8 cellular contexts compared by ENCODE assay signal in the genomic region with DNA sequence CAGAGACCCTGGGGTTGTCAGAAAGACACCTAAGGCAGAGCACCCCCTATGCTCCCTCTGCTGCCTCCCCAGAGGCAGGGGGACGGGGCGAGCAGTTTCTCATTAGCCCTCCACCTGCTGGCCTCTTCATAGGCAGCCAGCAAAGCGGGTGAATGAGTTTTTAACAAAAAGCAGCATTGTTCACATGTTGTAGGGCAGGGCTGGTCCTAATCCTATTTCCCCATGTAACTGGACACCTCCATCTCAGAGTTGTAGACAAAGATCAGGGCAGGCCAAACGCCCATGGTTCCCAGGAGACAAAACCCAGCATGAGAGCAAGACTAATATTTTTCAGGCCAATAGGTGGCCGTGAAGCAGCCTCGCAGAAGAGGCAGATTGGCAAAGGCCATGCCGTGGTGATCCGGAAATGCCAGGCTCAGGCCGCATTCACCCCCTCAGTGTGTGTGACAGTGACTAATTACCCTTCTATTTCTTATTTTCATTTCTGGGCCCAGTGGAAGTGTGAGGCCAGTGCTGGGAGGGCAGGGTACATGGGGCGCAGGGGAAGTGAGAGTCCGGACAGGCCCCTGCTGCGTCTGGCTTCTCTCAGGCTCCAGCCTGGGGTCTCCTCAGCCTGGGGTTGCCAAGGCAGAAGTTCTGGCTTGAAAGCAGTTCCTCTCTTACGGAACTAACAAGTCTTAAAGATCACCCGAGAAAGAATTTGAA.
A peak's percentile ranks its signal among the peaks of the same experiment; 100 is the strongest.
DNase-seq lines count a peak whose midpoint lies in the region; ATAC-seq, FAIRE-seq and TF ChIP-seq lines count a peak whose summit lies in the region.

No MANE protein-coding gene starts in this region.

- no peaks in the 10 kb centered on the region for H3K79me1 ChIP-seq in H1 (ENCODE audit: low read depth, low read length)

- no peak overlapping the region for H2BK20ac ChIP-seq in H1 (ENCODE audit: low read length)

- no peak overlapping the region for H2BK5ac ChIP-seq in H1 (ENCODE audit: low read depth, low read length)

- H3F3A ChIP-seq in OCI-LY1 (ENCODE audit: insufficient read depth, low read length), result no peaks in the 10 kb centered on the region

- H2AFZ ChIP-seq in OCI-LY1 (ENCODE audit: low read length), result no peak overlapping the region
- no peak overlapping the region for H2AFZ ChIP-seq in H1 (ENCODE audit: low read length)

- DNase-seq in AG08396 (ENCODE audit: low spot score) (peak; percentile 75), H1 (ENCODE audit: low read depth in 1 of 2, low spot score in 2 of 2) (no peak), vagina (ENCODE audit: extremely low spot score in 2 of 2) (no peak), cerebellar nuclear complex (lab: John Stamatoyannopoulos, UW) (no peak)

- H3K27ac ChIP-seq in OCI-LY1 (ENCODE audit: low read depth, low read length, poor library complexity, severe bottlenecking), result no peak overlapping the region
- H3K27ac ChIP-seq in H1 (ENCODE audit: low read depth, low read length), result no peak overlapping the region
- peak overlapping the region; percentile 83 for H3K27ac ChIP-seq in mesodermal cell (ENCODE audit: low read depth, low read length, severe bottlenecking)
- H3K27ac ChIP-seq in vagina, result peak overlapping the region; percentile 83

- no peak overlapping the region for H3K4ac ChIP-seq in H1 (replicated peaks; ENCODE audit: insufficient read length, low read depth, low read length)

- no peak for TF ChIP-seq POLR2A in H1 (IDR thresholded peaks at IDR 0.05; ENCODE audit: control extremely low read depth in 1 of 2, low read depth in 2 of 2, low read length in 2 of 2)
- no peak for TF ChIP-seq POLR2A in vagina (IDR thresholded peaks at IDR 0.05)

- H3K27me3 ChIP-seq in OCI-LY1 (ENCODE audit: insufficient read depth, low read length) (no peaks in the 10 kb centered on the region; the same call in 1 of the 2 replicates), H1 (replicated peaks in 1 of 4; ENCODE audit: control insufficient read depth in 3 of 4, extremely low read depth in 1 of 4, insufficient read depth in 3 of 4, low read length in 3 of 4) (no peaks in the 10 kb centered on the region), vagina (no peaks in the 10 kb centered on the region)

- H4K8ac ChIP-seq in H1 (ENCODE audit: extremely low read depth, insufficient read depth, low read length), result no peak overlapping the region; the same call in 1 of the 2 replicates

- H3K14ac ChIP-seq in H1 (ENCODE audit: insufficient read length), result no peak overlapping the region

- peak overlapping the region; percentile 42; the same call in 1 of the 2 replicates for H3K18ac ChIP-seq in H1 (ENCODE audit: extremely low read depth, low read length)

- H3K36me3 ChIP-seq in OCI-LY1 (ENCODE audit: insufficient read depth, low read length), result no peaks in the 10 kb centered on the region
- H3K36me3 ChIP-seq in H1 (ENCODE audit: control insufficient read depth in 2 of 4, insufficient read depth in 4 of 4, low read length in 3 of 4), result peaks cover 0 to 2% (median 0%) of the 10 kb centered on the region in 4 experiments; a peak in 3 of 8 replicates
- H3K36me3 ChIP-seq in mesodermal cell (ENCODE audit: control insufficient read depth, insufficient read depth, low read length), result peaks cover 19% of the 10 kb centered on the region
- peaks cover 3 to 72% of the 10 kb centered on the region in 2 donors for H3K36me3 ChIP-seq in vagina

- H2BK120ac ChIP-seq in H1 (replicated peaks; ENCODE audit: low read depth, low read length), result no peak overlapping the region

- intact Hi-C loops in vagina (cut with DNase I), result loop anchor here (5.0 kb wide), 1 partner anchor 64 kb away; a partner anchor contains a TSS

- TF ChIP-seq RAD21 in H1 (IDR thresholded peaks at IDR 0.05 in 1 of 2, conservative IDR thresholded peaks at IDR 0.05 in 1 of 2; ENCODE audit: low read depth in 2 of 2, low read length in 2 of 2), result peak; percentile 23 to 48; a peak in 3 of 4 replicates

- H4K5ac ChIP-seq in H1 (ENCODE audit: insufficient read length, low read depth, low read length), result no peak overlapping the region

- no peak overlapping the region for H2AK5ac ChIP-seq in H1 (ENCODE audit: low read depth, low read length)

- H3K9me3 ChIP-seq in OCI-LY1 (ENCODE audit: low read length), result no peaks in the 10 kb centered on the region
- H3K9me3 ChIP-seq in H1 (ENCODE audit: insufficient read depth in 2 of 2, low read depth in 1 of 2, low read length in 1 of 2), result no peaks in the 10 kb centered on the region
- no peaks in the 10 kb centered on the region for H3K9me3 ChIP-seq in mesodermal cell (ENCODE audit: control insufficient read depth, low read length)
- H3K9me3 ChIP-seq in vagina, result no peaks in the 10 kb centered on the region

- H2BK12ac ChIP-seq in H1 (ENCODE audit: low read depth, low read length), result no peak overlapping the region; the same call in 1 of the 2 replicates

- POLR2A ChIA-PET in H1 (lab: Charles Lee; ENCODE audit: partially characterized antibody), result interaction anchor here (1.6 kb wide), 1 partner anchor 12 kb away, joined by 3 read pairs; no protein-coding TSS in a partner anchor

- no peaks in the 10 kb centered on the region for H3K23me2 ChIP-seq in H1 (ENCODE audit: low read depth, low read length)

- no peak overlapping the region for H3K9ac ChIP-seq in OCI-LY1 (ENCODE audit: low read length)
- no peak overlapping the region for H3K9ac ChIP-seq in H1 (replicated peaks in 1 of 4; ENCODE audit: extremely low read depth in 1 of 4, low read depth in 3 of 4, low read length in 3 of 4)

- H3K4me2 ChIP-seq in OCI-LY1 (ENCODE audit: low read length) (peak overlapping the region; percentile 7; the same call in 1 of the 2 replicates), H1 (ENCODE audit: insufficient read depth in 1 of 2, low read depth in 2 of 2, low read length in 2 of 2) (no peak overlapping the region)

- H4K20me1 ChIP-seq in OCI-LY1 (ENCODE audit: insufficient read depth, low read length) (no peaks in the 10 kb centered on the region), H1 (replicated peaks in 1 of 2; ENCODE audit: control insufficient read depth in 1 of 2, insufficient read depth in 2 of 2, low read length in 2 of 2) (no peaks in the 10 kb centered on the region)

- peak overlapping the region; percentile 63; the same call in 1 of the 2 replicates for H2BK15ac ChIP-seq in H1 (ENCODE audit: low read length)

- no peaks in the 10 kb centered on the region for H3K9me2 ChIP-seq in OCI-LY1 (ENCODE audit: low read depth, low read length)

- 79% methylated on average over 14 of the region's 14 CpGs; no CpG with 5 or more reads in 1 of the 2 experiments for WGBS in H1 (ENCODE audit: extremely low coverage in 1 of 2, insufficient coverage in 1 of 2, insufficient read length in 1 of 2, insufficient replicate concordance in 2 of 2, low coverage in 1 of 2, low lambda C conversion rate in 2 of 2, missing lambda C conversion rate in 1 of 2), 2 experiments
- 76 to 77% methylated on average over 10 to 12 of the region's 14 CpGs for WGBS in mesodermal cell (ENCODE audit: insufficient coverage in 2 of 2), 2 experiments

- no peak for TF ChIP-seq EP300 in H1 (IDR thresholded peaks at IDR 0.05; ENCODE audit: borderline replicate concordance in 1 of 2, low read depth in 2 of 2, low read length in 2 of 2)

- no peak overlapping the region for H4K91ac ChIP-seq in H1 (replicated peaks; ENCODE audit: insufficient read length, low read length)

- no peak overlapping the region for H3K56ac ChIP-seq in H1 (replicated peaks; ENCODE audit: insufficient read length, low read depth, low read length)

- no peak overlapping the region for H3K4me3 ChIP-seq in OCI-LY1 (ENCODE audit: low read depth, low read length, poor library complexity, severe bottlenecking)
- no peak overlapping the region; a peak in 1 of 8 replicates for H3K4me3 ChIP-seq in H1 (ENCODE audit: extremely low read depth in 1 of 4, insufficient read depth in 2 of 4, low read depth in 3 of 4, low read length in 4 of 4)
- H3K4me3 ChIP-seq in mesodermal cell (ENCODE audit: extremely low read depth, insufficient read depth, low read length, poor library complexity, severe bottlenecking), result no peak overlapping the region
- peak overlapping the region; percentile 24 to 39 for H3K4me3 ChIP-seq in vagina

- FAIRE-seq in H1 (lab: Jason Lieb, UNC), result no peak

- CTCF ChIA-PET in H1 (lab: Charles Lee; ENCODE audit: partially characterized antibody), result interaction anchor here (0.8 to 7.4 kb wide), 23 partner anchors 11 to 301 kb away, joined by 3 to 63 read pairs (median 4); no protein-coding TSS in a partner anchor

- no peak for TF ChIP-seq CTCF in OCI-LY1 (IDR thresholded peaks at IDR 0.05; ENCODE audit: low read length)
- peak; percentile 8 to 54 (median 39) for TF ChIP-seq CTCF in H1 (IDR thresholded peaks at IDR 0.05; ENCODE audit: control extremely low read depth in 1 of 3, insufficient read depth in 1 of 3, low read depth in 1 of 3, low read length in 3 of 3)
- peak in 1 of 3 experiments; percentile 14 for TF ChIP-seq CTCF in vagina (IDR thresholded peaks at IDR 0.05)

- ATAC-seq in GM19025 (IDR thresholded peaks at IDR 0.05; ENCODE audit: low read depth, unreplicated experiment) (peak; percentile 75), HG03139 (IDR thresholded peaks at IDR 0.05; ENCODE audit: unreplicated experiment) (peak; percentile 68)

- H3K79me2 ChIP-seq in OCI-LY1 (ENCODE audit: insufficient read depth, low read length), result no peaks in the 10 kb centered on the region
- no peaks in the 10 kb centered on the region for H3K79me2 ChIP-seq in H1 (ENCODE audit: control insufficient read depth in 1 of 2, insufficient read depth in 2 of 2, low read length in 2 of 2)

- peaks cover 15% of the 10 kb centered on the region for H3K4me1 ChIP-seq in OCI-LY1 (ENCODE audit: insufficient read depth, low read length, severe bottlenecking)
- H3K4me1 ChIP-seq in H1 (replicated peaks in 1 of 4; ENCODE audit: control insufficient read depth in 3 of 4, insufficient read depth in 4 of 4, low read length in 3 of 4), result peaks cover 0 to 11% (median 5%) of the 10 kb centered on the region in 4 experiments; a peak in 5 of 7 replicates
- peaks cover 8% of the 10 kb centered on the region for H3K4me1 ChIP-seq in mesodermal cell (ENCODE audit: control insufficient read depth, insufficient read depth, low read length, poor library complexity, severe bottlenecking)
- H3K4me1 ChIP-seq in vagina, result peaks cover 22% of the 10 kb centered on the region

- H3K23ac ChIP-seq in H1 (ENCODE audit: insufficient read length), result no peak overlapping the region

TF ChIP-seq in H1, 55 proteins besides CTCF, POLR2A, EP300 and RAD21:
- TF ChIP-seq FOSL1 (IDR thresholded peaks at IDR 0.05; ENCODE audit: insufficient read depth, low read depth, low read length) (no peak), SP4 (IDR thresholded peaks at IDR 0.05; ENCODE audit: low read length) (no peak)
- TF ChIP-seq, protein P1, sequence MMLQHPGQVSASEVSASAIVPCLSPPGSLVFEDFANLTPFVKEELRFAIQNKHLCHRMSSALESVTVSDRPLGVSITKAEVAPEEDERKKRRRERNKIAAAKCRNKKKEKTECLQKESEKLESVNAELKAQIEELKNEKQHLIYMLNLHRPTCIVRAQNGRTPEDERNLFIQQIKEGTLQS (IDR thresholded peaks at IDR 0.05; ENCODE audit: insufficient read depth, low read depth, low read length), result no peak

Comparison
In these comparisons a context has a peak if more than half of its experiments do, and no peak if none do; other contexts are left out.
1. H3K27ac ChIP-seq: peak in mesodermal cell (single experiment) and vagina (single experiment); none in OCI-LY1 (single experiment) and H1 (single experiment).
2. H3K4me3 ChIP-seq: peak in vagina (2 of 2); none in OCI-LY1 (single experiment), H1 (0 of 4) and mesodermal cell (single experiment).